18 cellular contexts compared by ENCODE assay signal in the genomic region with DNA sequence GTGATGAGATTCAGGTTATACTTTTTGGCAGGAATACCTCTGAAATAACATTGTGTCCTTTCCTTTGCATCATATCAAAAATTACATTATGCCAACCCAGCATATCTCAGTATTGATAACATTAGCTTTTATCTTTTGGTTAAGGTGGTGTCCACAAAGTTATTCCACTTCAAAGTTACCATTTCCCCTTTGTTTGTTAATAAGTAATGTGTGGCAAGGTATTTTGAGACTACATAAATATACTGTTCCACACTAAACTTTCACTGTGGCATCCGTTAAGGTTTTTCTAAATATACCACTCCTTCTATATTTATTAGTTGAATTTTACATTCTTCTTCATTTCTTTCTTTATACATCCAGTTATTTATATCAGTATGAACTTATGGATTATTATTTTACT. TPM values are rescaled to one million over a fixed set of nuclear protein-coding genes. Genes with fewer than 3 reads are reported as not detected.
A peak's percentile ranks its signal among the peaks of the same experiment; 100 is the strongest.
DNase-seq lines count a peak whose midpoint lies in the region; ATAC-seq, FAIRE-seq and TF ChIP-seq lines count a peak whose summit lies in the region.
"Had no signal": no experiment of that assay in that cellular context is flagged by ENCODE, and none has a peak within 500 bp of the region (broad histone marks: within the 10 kb centered on the region; RNA-seq: fewer than 3 reads in every experiment).

No MANE protein-coding gene starts in this region.

- H3K27me3 ChIP-seq in GM23248 (replicated peaks; ENCODE audit: insufficient read depth) (no peaks in the 10 kb centered on the region), tibial artery (no peaks in the 10 kb centered on the region)

- in situ Hi-C loops in GM23248 (cut with MboI): loop anchor here (10.0 kb wide), 1 partner anchor 192 kb away; a partner anchor contains a TSS
- in situ Hi-C loops in GM13976 (cut with MboI; ENCODE audit: low sequenced_read_pairs, unreplicated experiment): loop anchor here (10.0 kb wide), 2 partner anchors 112 to 192 kb away; a partner anchor contains a TSS

- DNase-seq in GM18507 (ENCODE audit: extremely low spot score, insufficient read length, low read depth) (no peak), GM23248 (no peak), tibial artery (no peak), GM13976 (ENCODE audit: low spot score) (no peak), DMS 273 (lab: John Stamatoyannopoulos, UW; ENCODE audit: unreplicated experiment) (no peak)
- DNase-seq: CD8-positive, alpha-beta T cell; COR-L47; GF-D8; GOT3; H9; IMR-90; KG1 had no signal

- TF ChIP-seq CTCF in tibial artery (IDR thresholded peaks at IDR 0.05) (no peak), GM13976 (IDR thresholded peaks at IDR 0.05; ENCODE audit: borderline replicate concordance, control extremely low read depth, extremely low read depth, insufficient read depth, missing control alignments) (no peak)

- no peaks in the 10 kb centered on the region for H3K79me2 ChIP-seq in GM23248 (ENCODE audit: insufficient read depth)

- 48 to 58% methylated on average over 1 of the region's 1 CpG for WGBS in GM23248 (ENCODE audit: low coverage in 1 of 2, low lambda C conversion rate in 2 of 2, missing lambda C conversion rate in 2 of 2), 2 experiments

- H3K4me3 ChIP-seq in GM23248: no peak overlapping the region
- no peak overlapping the region for H3K4me3 ChIP-seq in tibial artery

- FAIRE-seq in GM18507 (lab: Jason Lieb, UNC): peak; percentile 42
- FAIRE-seq: D721Med had no signal

- H3K4me1 ChIP-seq in GM23248 (ENCODE audit: insufficient read depth) (peaks cover 25% of the 10 kb centered on the region), tibial artery (peaks cover 0 to 23% (median 15%) of the 10 kb centered on the region in 4 donors)

- no peak overlapping the region for H3K4me2 ChIP-seq in GM23248 (ENCODE audit: unreplicated experiment)

- H3F3A ChIP-seq in GM23248 (ENCODE audit: insufficient read depth): peaks cover 19% of the 10 kb centered on the region; the same call in 1 of the 2 replicates

- H2AFZ ChIP-seq in GM23248: no peak overlapping the region

- H3K9me2 ChIP-seq in GM23248 (ENCODE audit: insufficient read depth): no peaks in the 10 kb centered on the region

- intact Hi-C loops in tibial artery (cut with DNase I; ENCODE audit: low total_unique reads): no loop called here

- H3K9me3 ChIP-seq in GM23248 (ENCODE audit: low read depth) (no peaks in the 10 kb centered on the region), tibial artery (no peaks in the 10 kb centered on the region)

- H3K27ac ChIP-seq in GM23248 (no peak overlapping the region), tibial artery (no peak overlapping the region)
- H3K27ac ChIP-seq: 22Rv1 had no signal

- 0 out of 2 replicates have a peak overlapping the region, but pooled peaks have one; percentile 1 for H3K9ac ChIP-seq in GM23248

- H3K36me3 ChIP-seq in GM23248 (ENCODE audit: low read depth) (no peaks in the 10 kb centered on the region), tibial artery (no peaks in the 10 kb centered on the region)

- H4K20me1 ChIP-seq in GM23248 (ENCODE audit: insufficient read depth): no peaks in the 10 kb centered on the region

- peak; percentile 43 for ATAC-seq in GM19463 (IDR thresholded peaks at IDR 0.05; ENCODE audit: unreplicated experiment)
- ATAC-seq in HG03571 (IDR thresholded peaks at IDR 0.05; ENCODE audit: unreplicated experiment): peak; percentile 50
- ATAC-seq in HG02763 (IDR thresholded peaks at IDR 0.05; ENCODE audit: unreplicated experiment): no peak
- ATAC-seq: CD8-positive, alpha-beta T cell had no signal

RNA-seq across cellular contexts. Expression of a gene that starts 14.1 kb away (rescaled TPM):
- 0.76 and 0.97 TPM in 2 replicates for total RNA-seq in GM23248 (2014; rRNA removed; shearing (Covaris generic))
- 0.42 and 0.51 TPM in 2 replicates for polyA plus RNA-seq in GM23248 (2016; fragmentation: Nextera tagmentation; extraction: Ambion mirVana)
- total RNA-seq: CD8-positive, alpha-beta T cell had no signal
- polyA plus RNA-seq: CD14-positive monocyte had no signal

RNA-seq across cellular contexts. Expression of a gene that starts 16.0 kb away (rescaled TPM):
- 415 and 428 TPM in 2 replicates for total RNA-seq in GM23248 (2014; rRNA removed; shearing (Covaris generic))
- polyA plus RNA-seq in GM23248 (2016; fragmentation: Nextera tagmentation; extraction: Ambion mirVana): 225 and 228 TPM in 2 replicates
